ENCODE assay signal across 1 cellular context in the genomic region with DNA sequence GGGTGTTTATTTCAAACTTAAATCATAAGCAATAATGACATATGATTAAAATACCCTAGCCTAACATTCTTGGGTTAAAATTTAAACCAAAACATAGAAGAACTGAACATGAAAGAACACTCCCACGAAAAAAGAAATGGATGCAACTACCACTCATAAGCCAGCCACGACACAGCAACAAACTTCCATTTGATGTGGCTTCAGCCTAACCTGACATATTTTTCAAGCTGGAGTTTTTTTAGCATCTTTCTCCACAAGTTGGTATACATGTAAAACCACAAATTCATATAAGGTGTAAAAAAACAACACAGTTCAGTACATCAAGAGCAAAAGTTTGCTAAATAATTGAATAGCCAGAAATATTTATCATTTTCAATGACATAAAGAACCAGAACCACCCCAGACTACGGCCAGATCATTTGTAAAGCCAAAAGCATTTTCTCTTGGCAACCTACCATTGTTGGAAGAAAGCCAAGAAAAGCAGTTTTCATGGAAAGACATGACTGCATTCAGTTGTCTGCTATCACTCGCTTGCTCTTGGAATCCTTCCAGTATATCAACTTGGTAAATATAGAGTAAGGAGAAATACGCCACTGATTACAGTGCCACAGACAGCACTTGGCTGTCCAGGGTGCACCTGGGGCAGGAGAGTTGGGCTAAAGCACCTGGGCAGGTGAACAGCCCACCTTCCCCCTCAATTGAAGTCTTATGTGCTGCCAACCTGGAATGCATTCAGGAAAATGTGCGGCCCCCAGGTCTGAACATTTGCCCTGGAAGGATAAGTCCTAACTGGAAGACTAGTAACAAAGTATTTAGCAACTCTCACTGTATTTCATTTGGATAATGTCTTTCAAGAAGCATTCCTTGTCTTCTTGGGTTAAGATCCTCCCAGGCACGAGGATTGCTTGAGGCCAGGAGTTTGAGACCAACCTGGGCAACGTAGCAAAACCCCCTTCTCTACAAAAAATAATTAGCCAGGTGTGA.
TF ChIP-seq lines count a peak whose summit lies in the region.

No MANE protein-coding gene starts in this region.

TF ChIP-seq in HEK293, 187 proteins besides CTCF, POLR2A, EP300 and RAD21 (continued from another document):
- TF ChIP-seq, protein P1, sequence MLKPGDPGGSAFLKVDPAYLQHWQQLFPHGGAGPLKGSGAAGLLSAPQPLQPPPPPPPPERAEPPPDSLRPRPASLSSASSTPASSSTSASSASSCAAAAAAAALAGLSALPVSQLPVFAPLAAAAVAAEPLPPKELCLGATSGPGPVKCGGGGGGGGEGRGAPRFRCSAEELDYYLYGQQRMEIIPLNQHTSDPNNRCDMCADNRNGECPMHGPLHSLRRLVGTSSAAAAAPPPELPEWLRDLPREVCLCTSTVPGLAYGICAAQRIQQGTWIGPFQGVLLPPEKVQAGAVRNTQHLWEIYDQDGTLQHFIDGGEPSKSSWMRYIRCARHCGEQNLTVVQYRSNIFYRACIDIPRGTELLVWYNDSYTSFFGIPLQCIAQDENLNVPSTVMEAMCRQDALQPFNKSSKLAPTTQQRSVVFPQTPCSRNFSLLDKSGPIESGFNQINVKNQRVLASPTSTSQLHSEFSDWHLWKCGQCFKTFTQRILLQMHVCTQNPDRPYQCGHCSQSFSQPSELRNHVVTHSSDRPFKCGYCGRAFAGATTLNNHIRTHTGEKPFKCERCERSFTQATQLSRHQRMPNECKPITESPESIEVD (tag by site-specific recombination; IDR thresholded peaks at IDR 0.05) = peak; percentile 88
- TF ChIP-seq ZNF660 (tag by site-specific recombination; IDR thresholded peaks at IDR 0.05) = peak; percentile 85; the same call in 1 of the 2 replicates
- TF ChIP-seq ZNF155 (tag by site-specific recombination; IDR thresholded peaks at IDR 0.05) = no peak
- no peak for TF ChIP-seq ZNF335 (tag by site-specific recombination; conservative IDR thresholded peaks at IDR 0.05)
- TF ChIP-seq, protein P2, sequence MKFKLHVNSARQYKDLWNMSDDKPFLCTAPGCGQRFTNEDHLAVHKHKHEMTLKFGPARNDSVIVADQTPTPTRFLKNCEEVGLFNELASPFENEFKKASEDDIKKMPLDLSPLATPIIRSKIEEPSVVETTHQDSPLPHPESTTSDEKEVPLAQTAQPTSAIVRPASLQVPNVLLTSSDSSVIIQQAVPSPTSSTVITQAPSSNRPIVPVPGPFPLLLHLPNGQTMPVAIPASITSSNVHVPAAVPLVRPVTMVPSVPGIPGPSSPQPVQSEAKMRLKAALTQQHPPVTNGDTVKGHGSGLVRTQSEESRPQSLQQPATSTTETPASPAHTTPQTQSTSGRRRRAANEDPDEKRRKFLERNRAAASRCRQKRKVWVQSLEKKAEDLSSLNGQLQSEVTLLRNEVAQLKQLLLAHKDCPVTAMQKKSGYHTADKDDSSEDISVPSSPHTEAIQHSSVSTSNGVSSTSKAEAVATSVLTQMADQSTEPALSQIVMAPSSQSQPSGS (tag by site-specific recombination; IDR thresholded peaks at IDR 0.05; ENCODE audit: low read depth) = 0 out of 2 replicates have a peak, but pooled peaks have one; percentile 41
- 0 out of 2 replicates have a peak, but pooled peaks have one; percentile 41 for TF ChIP-seq ZNF324 (tag by site-specific recombination; IDR thresholded peaks at IDR 0.05)
- TF ChIP-seq, protein P3, sequence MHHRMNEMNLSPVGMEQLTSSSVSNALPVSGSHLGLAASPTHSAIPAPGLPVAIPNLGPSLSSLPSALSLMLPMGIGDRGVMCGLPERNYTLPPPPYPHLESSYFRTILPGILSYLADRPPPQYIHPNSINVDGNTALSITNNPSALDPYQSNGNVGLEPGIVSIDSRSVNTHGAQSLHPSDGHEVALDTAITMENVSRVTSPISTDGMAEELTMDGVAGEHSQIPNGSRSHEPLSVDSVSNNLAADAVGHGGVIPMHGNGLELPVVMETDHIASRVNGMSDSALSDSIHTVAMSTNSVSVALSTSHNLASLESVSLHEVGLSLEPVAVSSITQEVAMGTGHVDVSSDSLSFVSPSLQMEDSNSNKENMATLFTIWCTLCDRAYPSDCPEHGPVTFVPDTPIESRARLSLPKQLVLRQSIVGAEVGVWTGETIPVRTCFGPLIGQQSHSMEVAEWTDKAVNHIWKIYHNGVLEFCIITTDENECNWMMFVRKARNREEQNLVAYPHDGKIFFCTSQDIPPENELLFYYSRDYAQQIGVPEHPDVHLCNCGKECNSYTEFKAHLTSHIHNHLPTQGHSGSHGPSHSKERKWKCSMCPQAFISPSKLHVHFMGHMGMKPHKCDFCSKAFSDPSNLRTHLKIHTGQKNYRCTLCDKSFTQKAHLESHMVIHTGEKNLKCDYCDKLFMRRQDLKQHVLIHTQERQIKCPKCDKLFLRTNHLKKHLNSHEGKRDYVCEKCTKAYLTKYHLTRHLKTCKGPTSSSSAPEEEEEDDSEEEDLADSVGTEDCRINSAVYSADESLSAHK (tag by site-specific recombination; IDR thresholded peaks at IDR 0.05) = 0 out of 2 replicates have a peak, but pooled peaks have one; percentile 57
- TF ChIP-seq ZNF366 (tag by site-specific recombination; conservative IDR thresholded peaks at IDR 0.05) = peak; percentile 93
- TF ChIP-seq, protein P4, sequence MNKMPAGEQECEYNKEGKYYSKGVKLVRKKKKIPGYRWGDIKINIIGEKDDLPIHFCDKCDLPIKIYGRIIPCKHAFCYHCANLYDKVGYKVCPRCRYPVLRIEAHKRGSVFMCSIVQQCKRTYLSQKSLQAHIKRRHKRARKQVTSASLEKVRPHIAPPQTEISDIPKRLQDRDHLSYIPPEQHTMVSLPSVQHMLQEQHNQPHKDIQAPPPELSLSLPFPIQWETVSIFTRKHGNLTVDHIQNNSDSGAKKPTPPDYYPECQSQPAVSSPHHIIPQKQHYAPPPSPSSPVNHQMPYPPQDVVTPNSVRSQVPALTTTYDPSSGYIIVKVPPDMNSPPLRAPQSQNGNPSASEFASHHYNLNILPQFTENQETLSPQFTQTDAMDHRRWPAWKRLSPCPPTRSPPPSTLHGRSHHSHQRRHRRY (tag by site-specific recombination; IDR thresholded peaks at IDR 0.05) = no peak
- TF ChIP-seq ZNF558 (tag by site-specific recombination; IDR thresholded peaks at IDR 0.05) = no peak
- TF ChIP-seq, protein P5, sequence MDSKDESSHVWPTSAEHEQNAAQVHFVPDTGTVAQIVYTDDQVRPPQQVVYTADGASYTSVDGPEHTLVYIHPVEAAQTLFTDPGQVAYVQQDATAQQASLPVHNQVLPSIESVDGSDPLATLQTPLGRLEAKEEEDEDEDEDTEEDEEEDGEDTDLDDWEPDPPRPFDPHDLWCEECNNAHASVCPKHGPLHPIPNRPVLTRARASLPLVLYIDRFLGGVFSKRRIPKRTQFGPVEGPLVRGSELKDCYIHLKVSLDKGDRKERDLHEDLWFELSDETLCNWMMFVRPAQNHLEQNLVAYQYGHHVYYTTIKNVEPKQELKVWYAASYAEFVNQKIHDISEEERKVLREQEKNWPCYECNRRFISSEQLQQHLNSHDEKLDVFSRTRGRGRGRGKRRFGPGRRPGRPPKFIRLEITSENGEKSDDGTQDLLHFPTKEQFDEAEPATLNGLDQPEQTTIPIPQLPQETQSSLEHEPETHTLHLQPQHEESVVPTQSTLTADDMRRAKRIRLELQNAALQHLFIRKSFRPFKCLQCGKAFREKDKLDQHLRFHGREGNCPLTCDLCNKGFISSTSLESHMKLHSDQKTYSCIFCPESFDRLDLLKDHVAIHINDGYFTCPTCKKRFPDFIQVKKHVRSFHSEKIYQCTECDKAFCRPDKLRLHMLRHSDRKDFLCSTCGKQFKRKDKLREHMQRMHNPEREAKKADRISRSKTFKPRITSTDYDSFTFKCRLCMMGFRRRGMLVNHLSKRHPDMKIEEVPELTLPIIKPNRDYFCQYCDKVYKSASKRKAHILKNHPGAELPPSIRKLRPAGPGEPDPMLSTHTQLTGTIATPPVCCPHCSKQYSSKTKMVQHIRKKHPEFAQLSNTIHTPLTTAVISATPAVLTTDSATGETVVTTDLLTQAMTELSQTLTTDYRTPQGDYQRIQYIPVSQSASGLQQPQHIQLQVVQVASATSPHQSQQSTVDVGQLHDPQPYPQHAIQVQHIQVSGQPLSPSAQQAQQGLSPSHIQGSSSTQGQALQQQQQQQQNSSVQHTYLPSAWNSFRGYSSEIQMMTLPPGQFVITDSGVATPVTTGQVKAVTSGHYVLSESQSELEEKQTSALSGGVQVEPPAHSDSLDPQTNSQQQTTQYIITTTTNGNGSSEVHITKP (tag by site-specific recombination; IDR thresholded peaks at IDR 0.05) = peak; percentile 35; the same call in 1 of the 2 replicates
- TF ChIP-seq, protein P6, sequence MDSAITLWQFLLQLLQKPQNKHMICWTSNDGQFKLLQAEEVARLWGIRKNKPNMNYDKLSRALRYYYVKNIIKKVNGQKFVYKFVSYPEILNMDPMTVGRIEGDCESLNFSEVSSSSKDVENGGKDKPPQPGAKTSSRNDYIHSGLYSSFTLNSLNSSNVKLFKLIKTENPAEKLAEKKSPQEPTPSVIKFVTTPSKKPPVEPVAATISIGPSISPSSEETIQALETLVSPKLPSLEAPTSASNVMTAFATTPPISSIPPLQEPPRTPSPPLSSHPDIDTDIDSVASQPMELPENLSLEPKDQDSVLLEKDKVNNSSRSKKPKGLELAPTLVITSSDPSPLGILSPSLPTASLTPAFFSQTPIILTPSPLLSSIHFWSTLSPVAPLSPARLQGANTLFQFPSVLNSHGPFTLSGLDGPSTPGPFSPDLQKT (IDR thresholded peaks at IDR 0.05; ENCODE audit: borderline replicate concordance, low read depth, low read length) = no peak
- no peak for TF ChIP-seq ZNF404 (tag by site-specific recombination; IDR thresholded peaks at IDR 0.05)
- TF ChIP-seq WT1 (tag by site-specific recombination; IDR thresholded peaks at IDR 0.05) = no peak
- TF ChIP-seq SP7 (tag by site-specific recombination; IDR thresholded peaks at IDR 0.05) = peak; percentile 78
- TF ChIP-seq ZNF433 (tag by site-specific recombination; IDR thresholded peaks at IDR 0.05; ENCODE audit: low read depth) = no peak
- no peak for TF ChIP-seq ZNF585B (tag by site-specific recombination; IDR thresholded peaks at IDR 0.05)
- no peak for TF ChIP-seq ZNF221 (tag by site-specific recombination; IDR thresholded peaks at IDR 0.05; ENCODE audit: borderline replicate concordance)
- no peak for TF ChIP-seq ZNF146 (tag by site-specific recombination; IDR thresholded peaks at IDR 0.05)
- no peak for TF ChIP-seq ZNF670 (tag by site-specific recombination; IDR thresholded peaks at IDR 0.05; ENCODE audit: low read depth)
- peak; percentile 36; the same call in 1 of the 2 replicates for TF ChIP-seq ZSCAN30 (tag by site-specific recombination; IDR thresholded peaks at IDR 0.05)
- no peak for TF ChIP-seq OVOL3 (tag by site-specific recombination; IDR thresholded peaks at IDR 0.05)
- peak; percentile 86 for TF ChIP-seq ZNF792 (tag by site-specific recombination; IDR thresholded peaks at IDR 0.05)
- peak; percentile 73 for TF ChIP-seq ZNF629 (tag by site-specific recombination; IDR thresholded peaks at IDR 0.05)
- no peak for TF ChIP-seq ZFP69B (tag by site-specific recombination; IDR thresholded peaks at IDR 0.05)
- TF ChIP-seq TRIM28 (IDR thresholded peaks at IDR 0.05; ENCODE audit: borderline replicate concordance, low read length) = peak; percentile 74
- no peak for TF ChIP-seq ZNF302 (tag by site-specific recombination; IDR thresholded peaks at IDR 0.05; ENCODE audit: low read depth)
- peak; percentile 22; the same call in 1 of the 2 replicates for TF ChIP-seq ZNF843 (tag by site-specific recombination; IDR thresholded peaks at IDR 0.05)
- peak; percentile 72 for TF ChIP-seq ZNF549 (tag by site-specific recombination; IDR thresholded peaks at IDR 0.05)
- no peak for TF ChIP-seq BCL11A (tag by site-specific recombination; IDR thresholded peaks at IDR 0.05; ENCODE audit: low read depth)
- TF ChIP-seq ZNF561 (tag by site-specific recombination; IDR thresholded peaks at IDR 0.05; ENCODE audit: borderline replicate concordance) = 0 out of 2 replicates have a peak, but pooled peaks have one; percentile 24
- TF ChIP-seq ZNF114 (tag by site-specific recombination; IDR thresholded peaks at IDR 0.05) = no peak
- no peak for TF ChIP-seq ZNF184 (tag by site-specific recombination; IDR thresholded peaks at IDR 0.05)
- TF ChIP-seq, protein P7, sequence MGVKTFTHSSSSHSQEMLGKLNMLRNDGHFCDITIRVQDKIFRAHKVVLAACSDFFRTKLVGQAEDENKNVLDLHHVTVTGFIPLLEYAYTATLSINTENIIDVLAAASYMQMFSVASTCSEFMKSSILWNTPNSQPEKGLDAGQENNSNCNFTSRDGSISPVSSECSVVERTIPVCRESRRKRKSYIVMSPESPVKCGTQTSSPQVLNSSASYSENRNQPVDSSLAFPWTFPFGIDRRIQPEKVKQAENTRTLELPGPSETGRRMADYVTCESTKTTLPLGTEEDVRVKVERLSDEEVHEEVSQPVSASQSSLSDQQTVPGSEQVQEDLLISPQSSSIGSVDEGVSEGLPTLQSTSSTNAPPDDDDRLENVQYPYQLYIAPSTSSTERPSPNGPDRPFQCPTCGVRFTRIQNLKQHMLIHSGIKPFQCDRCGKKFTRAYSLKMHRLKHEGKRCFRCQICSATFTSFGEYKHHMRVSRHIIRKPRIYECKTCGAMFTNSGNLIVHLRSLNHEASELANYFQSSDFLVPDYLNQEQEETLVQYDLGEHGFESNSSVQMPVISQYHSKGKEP (tag by site-specific recombination; IDR thresholded peaks at IDR 0.05) = peak; percentile 77
TF ChIP-seq in HEK293: peak in this region for 26.
